In genomic region chr10:35449944-35450343, GRCh38 we compare ENCODE assay signal across 11 cellular contexts.
DNase-seq lines count a peak whose midpoint lies in the region; TF ChIP-seq lines count a peak whose summit lies in the region.
"Had no signal": no experiment of that assay in that cellular context is flagged by ENCODE, and none has a peak within 500 bp of the region (broad histone marks: within the 10 kb centered on the region; RNA-seq: fewer than 3 reads in every experiment).

No MANE protein-coding gene starts in this region.

- no peaks in the 10 kb centered on the region for H3K36me3 ChIP-seq in HEK293 (ENCODE audit: control insufficient read depth in 2 of 2, insufficient read depth in 1 of 2, low read length in 2 of 2)
- no peaks in the 10 kb centered on the region for H3K36me3 ChIP-seq in spleen

- POLR2A ChIA-PET in HEK293 (lab: Yijun Ruan, JAX) = no interaction called here

- no peak for TF ChIP-seq CTCF in HEK293 (tag by site-specific recombination; IDR thresholded peaks at IDR 0.05)
- no peak for TF ChIP-seq CTCF in fibroblast of villous mesenchyme (IDR thresholded peaks at IDR 0.05; ENCODE audit: insufficient read depth, low read depth, low read length)
- TF ChIP-seq CTCF in spleen (IDR thresholded peaks at IDR 0.05 in 8 of 11, conservative IDR thresholded peaks at IDR 0.05 in 3 of 11) = no peak
- no peak for TF ChIP-seq CTCF in GM13977 (IDR thresholded peaks at IDR 0.05; ENCODE audit: extremely low read depth, insufficient read depth, missing control alignments)

- H3K4me3 ChIP-seq in HEK293 (ENCODE audit: low read depth, low read length) = no peak overlapping the region
- no peak overlapping the region for H3K4me3 ChIP-seq in fibroblast of villous mesenchyme (ENCODE audit: low read depth, low read length)
- H3K4me3 ChIP-seq in spleen = peak overlapping the region in 1 of 8 donors; percentile 45

- intact Hi-C loops in spleen (cut with DNase I; ENCODE audit: low total_unique reads) = no loop called here

- DNase-seq in UCSD-AML1 (lab: John Stamatoyannopoulos, UW; ENCODE audit: unreplicated experiment) (peak; percentile 38), fibroblast of villous mesenchyme (ENCODE audit: low read depth) (peak; percentile 11), spleen (no peak), NCI-H146 (lab: John Stamatoyannopoulos, UW) (no peak), GM13977 (ENCODE audit: low spot score) (no peak)
- no peak for DNase-seq in activated CD4-positive, CD25-positive, alpha-beta regulatory T cell treated with anti-CD3 and anti-CD28 coated beads, Interleukin-2, amount 50 U/mL, for 72 hours
- DNase-seq: H7, kidney, NCI-H526, T1000 had no signal

- TF ChIP-seq POLR2A in spleen (IDR thresholded peaks at IDR 0.05) = no peak

- CTCF ChIA-PET in HEK293 (lab: Yijun Ruan, JAX) = interaction anchor here (0.7 kb wide), 1 partner anchor 594 kb away, joined by 3 read pairs; no protein-coding TSS in a partner anchor

- H3K9me3 ChIP-seq in HEK293 (ENCODE audit: control insufficient read depth, insufficient read depth, low read depth, low read length) = no peaks in the 10 kb centered on the region
- peaks cover 0 to 8% (median 6%) of the 10 kb centered on the region in 8 donors for H3K9me3 ChIP-seq in spleen

- in situ Hi-C loops in GM13977 (cut with MboI; ENCODE audit: low pct_unique_long_range_greater_than_20kb, low sequenced_read_pairs, unreplicated experiment) = no loop called here

- H3K4me1 ChIP-seq in HEK293 (ENCODE audit: control insufficient read depth, insufficient read depth, low read length) (peaks cover 29% of the 10 kb centered on the region), spleen (peaks cover 29 to 100% (median 86%) of the 10 kb centered on the region in 6 donors)

- 71 to 82% (median 78%) methylated on average over 5 of the region's 5 CpGs for WGBS in spleen, 5 donors

- no peaks in the 10 kb centered on the region for H3K27me3 ChIP-seq in spleen (replicated peaks in 1 of 7)

- no peak overlapping the region for H3K27ac ChIP-seq in HEK293 (ENCODE audit: extremely low read depth, low read depth, low read length)
- peak overlapping the region in 6 of 8 donors; percentile 39 to 90 (median 79) for H3K27ac ChIP-seq in spleen

TF ChIP-seq in HEK293, 187 proteins besides CTCF, POLR2A, EP300 and RAD21:
- TF ChIP-seq ZIC2 (tag by site-specific recombination; IDR thresholded peaks at IDR 0.05) = 0 out of 2 replicates have a peak, but pooled peaks have one; percentile 16
- TF ChIP-seq ZNF175 (tag by site-specific recombination; IDR thresholded peaks at IDR 0.05) = no peak
- no peak for TF ChIP-seq ZEB2 (tag by site-specific recombination; IDR thresholded peaks at IDR 0.05)
- no peak for TF ChIP-seq ZNF629 (tag by site-specific recombination; IDR thresholded peaks at IDR 0.05)
- no peak for TF ChIP-seq ZNF114 (tag by site-specific recombination; IDR thresholded peaks at IDR 0.05)
- TF ChIP-seq ZNF112 (tag by site-specific recombination; IDR thresholded peaks at IDR 0.05) = no peak
- TF ChIP-seq ZNF426 (tag by site-specific recombination; IDR thresholded peaks at IDR 0.05) = no peak
- peak; percentile 64; the same call in 1 of the 2 replicates for TF ChIP-seq ZFHX2 (tag by site-specific recombination; conservative IDR thresholded peaks at IDR 0.05)
- TF ChIP-seq ZNF677 (tag by site-specific recombination; IDR thresholded peaks at IDR 0.05) = no peak
- peak; percentile 78 for TF ChIP-seq EGR2 (tag by site-specific recombination; IDR thresholded peaks at IDR 0.05; ENCODE audit: low read depth)
- TF ChIP-seq ZNF398 (tag by site-specific recombination; IDR thresholded peaks at IDR 0.05) = 0 out of 2 replicates have a peak, but pooled peaks have one; percentile 12
- TF ChIP-seq ZNF600 (tag by site-specific recombination; IDR thresholded peaks at IDR 0.05) = peak; percentile 89
- TF ChIP-seq YY2 (tag by site-specific recombination; IDR thresholded peaks at IDR 0.05) = no peak
- no peak for TF ChIP-seq IKZF3 (tag by site-specific recombination; IDR thresholded peaks at IDR 0.05)
- TF ChIP-seq ZNF335 (tag by site-specific recombination; conservative IDR thresholded peaks at IDR 0.05) = no peak
- TF ChIP-seq ZFP3 (tag by site-specific recombination; IDR thresholded peaks at IDR 0.05; ENCODE audit: low read depth) = no peak
- no peak for TF ChIP-seq ZNF777 (tag by site-specific recombination; IDR thresholded peaks at IDR 0.05; ENCODE audit: borderline replicate concordance)
- no peak for TF ChIP-seq ZBTB21 (tag by site-specific recombination; IDR thresholded peaks at IDR 0.05)
- no peak for TF ChIP-seq ZBTB8A (tag by site-specific recombination; IDR thresholded peaks at IDR 0.05)
- TF ChIP-seq KLF8 (tag by site-specific recombination; IDR thresholded peaks at IDR 0.05) = no peak

Comparison
In these comparisons a context has a peak if more than half of its experiments do, and no peak if none do; other contexts are left out.
1. DNase-seq: peak in UCSD-AML1 (single experiment) and fibroblast of villous mesenchyme (single experiment); none in spleen (single experiment), NCI-H146 (single experiment), activated CD4-positive, CD25-positive, alpha-beta regulatory T cell treated with anti-CD3 and anti-CD28 coated beads, Interleukin-2, amount 50 U/mL, for 72 hours (single experiment) and GM13977 (single experiment).